24 cellular contexts compared by ENCODE assay signal in genomic region chr15:67319968-67320367, GRCh38.
DNase-seq lines count a peak whose midpoint lies in the region; ATAC-seq, FAIRE-seq and TF ChIP-seq lines count a peak whose summit lies in the region.
"Had no signal": no experiment of that assay in that cellular context is flagged by ENCODE, and none has a peak within 500 bp of the region (broad histone marks: within the 10 kb centered on the region; RNA-seq: fewer than 3 reads in every experiment).

No MANE protein-coding gene starts in this region.

- H3K9me3 ChIP-seq in right lobe of liver (no peaks in the 10 kb centered on the region), HepG2 (ENCODE audit: low read length) (no peaks in the 10 kb centered on the region)
- H3K9me3 ChIP-seq: BE2C had no signal

- H3K27me3 ChIP-seq in right lobe of liver (no peaks in the 10 kb centered on the region), HepG2 (ENCODE audit: control insufficient read depth in 1 of 2, insufficient read depth in 2 of 2, low read length in 2 of 2) (no peaks in the 10 kb centered on the region)
- H3K27me3 ChIP-seq: BE2C, BLaER1 had no signal

- no peak for DNase-seq in right lobe of liver
- no peak for DNase-seq in HepG2 (ENCODE audit: low spot score)
- DNase-seq in left lobe of liver (ENCODE audit: low spot score) = no peak
- DNase-seq in superior temporal gyrus (ENCODE audit: extremely low spot score) = no peak
- DNase-seq: 8988T; ACHN; BE2C; C1 segment of cervical spinal cord; CD4-positive, alpha-beta memory T cell; CD4-positive, CD25-positive, alpha-beta regulatory T cell; CD8-positive, alpha-beta memory T cell; COR-L47; DMS 273 treated with DMSO at 0.1 percent for 48 hours; DMS153; DMS53; DMS79; DND-41; EL; GDM1 had no signal

- TF ChIP-seq CTCF in right lobe of liver (IDR thresholded peaks at IDR 0.05) = no peak
- TF ChIP-seq CTCF in HepG2 (CRISPR knock-in tag; IDR thresholded peaks at IDR 0.05) = no peak

- TF ChIP-seq RAD21 in HepG2 (CRISPR knock-in tag; IDR thresholded peaks at IDR 0.05) = no peak

- no peak overlapping the region for H3K4me3 ChIP-seq in right lobe of liver
- H3K4me3 ChIP-seq in HepG2 (replicated peaks in 1 of 3; ENCODE audit: insufficient read depth in 1 of 3, low read depth in 2 of 3, low read length in 3 of 3) = no peak overlapping the region
- H3K4me3 ChIP-seq: BLaER1, GM12878 had no signal

- H3K27ac ChIP-seq in right lobe of liver (no peak overlapping the region), HepG2 (ENCODE audit: extremely low read length, insufficient read depth, low read length) (no peak overlapping the region)
- H3K27ac ChIP-seq: BLaER1 had no signal

- in situ Hi-C loops in HepG2 (cut with HindIII; ENCODE audit: extremely low pct_ligation_motif_present, low pct_unique_long_range_greater_than_20kb) = no loop called here

- TF ChIP-seq POLR2A in right lobe of liver (IDR thresholded peaks at IDR 0.05) (no peak), HepG2 (IDR thresholded peaks at IDR 0.05; ENCODE audit: insufficient read depth in 1 of 2, low read depth in 2 of 2, low read length in 2 of 2) (no peak)

- no peak overlapping the region for H3K4me2 ChIP-seq in HepG2 (ENCODE audit: low read depth, low read length)
- H3K4me2 ChIP-seq: BLaER1 had no signal

- BruUV-seq in HepG2 (replicated peaks; lab: Mats Ljungman, UMichigan) = no TSS peak

- H3K36me3 ChIP-seq in right lobe of liver (no peaks in the 10 kb centered on the region), HepG2 (replicated peaks in 1 of 2; ENCODE audit: control insufficient read depth in 1 of 2, insufficient read depth in 2 of 2, low read length in 2 of 2) (no peaks in the 10 kb centered on the region)
- H3K36me3 ChIP-seq: BE2C, BLaER1 had no signal

- no peaks in the 10 kb centered on the region for H3K4me1 ChIP-seq in right lobe of liver
- no peaks in the 10 kb centered on the region for H3K4me1 ChIP-seq in HepG2 (ENCODE audit: insufficient read depth, low read length)
- H3K4me1 ChIP-seq: BLaER1 had no signal

- no peak overlapping the region for H3K9ac ChIP-seq in HepG2 (ENCODE audit: insufficient read depth, low read depth, low read length)
- H3K9ac ChIP-seq: BLaER1 had no signal

- WGBS in right lobe of liver (ENCODE audit: insufficient coverage, low coverage, low lambda C conversion rate, missing lambda C conversion rate) = 90% methylated on average over 2 of the region's 2 CpGs
- WGBS in HepG2 (ENCODE audit: low lambda C conversion rate) = 29% methylated on average over 2 of the region's 2 CpGs

- ATAC-seq in right lobe of liver (peak; percentile 31 to 81 (median 47)), HepG2 (no peak), left lobe of liver (peak; percentile 76), GM18502 (IDR thresholded peaks at IDR 0.05; ENCODE audit: poor library complexity, unreplicated experiment) (no peak)
- ATAC-seq: GM12878 had no signal

- CTCF ChIA-PET in HepG2 (lab: Yijun Ruan, JAX; ENCODE audit: low intra/inter-chr PET ratio, low total read pairs) = no interaction called here

- no peak overlapping the region for H2AFZ ChIP-seq in HepG2 (ENCODE audit: low read length)

- POLR2A ChIA-PET in HepG2 (lab: Yijun Ruan, JAX) = no interaction called here

- no peaks in the 10 kb centered on the region for H3K79me2 ChIP-seq in HepG2 (ENCODE audit: insufficient read depth, low read length)

- TF ChIP-seq EP300 in HepG2 (IDR thresholded peaks at IDR 0.05; ENCODE audit: low read depth in 2 of 2, low read length in 2 of 2) (no peak), HepG2 (CRISPR knock-in tag; IDR thresholded peaks at IDR 0.05; ENCODE audit: borderline replicate concordance) (no peak)

- H4K20me1 ChIP-seq in HepG2 (ENCODE audit: insufficient read depth, low read length) = no peaks in the 10 kb centered on the region
- H4K20me1 ChIP-seq: BLaER1 had no signal

- intact Hi-C loops in right lobe of liver (cut with DNase I) = no loop called here
- intact Hi-C loops in HepG2 (cut with micrococcal nuclease; ENCODE audit: unreplicated experiment) = no loop called here

- no peak for FAIRE-seq in HepG2 (lab: Jason Lieb, UNC)
- FAIRE-seq: GM12878, GM12892, GM19239 had no signal

TF ChIP-seq in HepG2, 621 proteins besides CTCF, POLR2A, EP300 and RAD21:
- TF ChIP-seq FOXM1 (CRISPR knock-in tag; IDR thresholded peaks at IDR 0.05) = no peak
- no peak for TF ChIP-seq RFX5 (IDR thresholded peaks at IDR 0.05; ENCODE audit: low read depth, low read length)
- no peak for TF ChIP-seq MEF2D (CRISPR knock-in tag; IDR thresholded peaks at IDR 0.05)
- no peak for TF ChIP-seq FOXO1 (CRISPR knock-in tag; IDR thresholded peaks at IDR 0.05)
- TF ChIP-seq ZNF780A (CRISPR knock-in tag; IDR thresholded peaks at IDR 0.05) = no peak
- TF ChIP-seq ZNF576 (CRISPR knock-in tag; IDR thresholded peaks at IDR 0.05) = no peak
- no peak for TF ChIP-seq BCL6 (CRISPR knock-in tag; IDR thresholded peaks at IDR 0.05)
- no peak for TF ChIP-seq DNMT3B (CRISPR knock-in tag; conservative IDR thresholded peaks at IDR 0.05)

Comparison
In these comparisons a context has a peak if more than half of its experiments do, and no peak if none do; other contexts are left out.
1. ATAC-seq: peak in right lobe of liver (4 of 4) and left lobe of liver (single experiment); none in HepG2 (single experiment) and GM18502 (single experiment).